Comparison of ENCODE assay signal across 1 cellular context in the genomic region with DNA sequence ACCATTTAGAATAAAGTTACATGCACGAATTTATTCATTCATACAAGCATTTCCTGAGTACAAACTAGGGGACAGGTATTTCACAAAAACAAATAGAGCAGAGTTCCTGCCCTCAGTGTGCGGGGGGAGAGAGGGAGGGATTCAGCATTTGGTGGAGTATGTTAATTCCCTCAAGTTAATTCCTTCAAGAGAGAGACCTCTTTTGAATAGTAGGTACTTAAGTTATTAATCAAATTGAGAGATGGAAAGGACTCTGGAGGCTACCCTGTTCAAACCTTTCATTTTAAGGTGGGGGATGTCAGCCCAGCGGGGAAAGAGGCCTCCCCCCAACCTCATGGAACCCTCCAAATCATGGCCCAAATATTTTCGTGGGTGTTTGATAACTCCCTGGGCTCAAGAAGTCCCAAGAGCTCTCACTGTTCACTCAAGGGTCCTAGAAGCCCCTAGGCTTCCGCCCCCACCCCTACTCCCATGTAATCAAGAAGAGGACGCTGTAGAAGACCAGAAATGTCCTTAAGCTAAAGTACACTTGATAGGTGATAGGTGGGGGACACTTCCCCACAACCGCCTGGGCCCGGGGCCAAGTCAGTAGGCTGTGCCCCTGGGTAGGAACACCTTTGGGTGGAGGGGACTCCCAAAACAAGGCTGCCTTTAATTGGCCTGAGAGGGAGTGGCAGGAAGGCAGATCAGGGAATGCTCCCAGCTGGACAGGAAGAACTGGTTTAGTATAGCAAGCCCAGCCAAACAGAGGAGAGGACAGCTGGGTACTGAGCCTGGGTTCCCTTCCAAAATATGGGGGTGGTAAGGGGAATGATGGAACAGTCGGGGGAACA.
TF ChIP-seq lines count a peak whose summit lies in the region.

No MANE protein-coding gene starts in this region.

TF ChIP-seq in HepG2, 621 proteins besides CTCF, POLR2A, EP300 and RAD21 (continued from another document):
- TF ChIP-seq, protein P1, sequence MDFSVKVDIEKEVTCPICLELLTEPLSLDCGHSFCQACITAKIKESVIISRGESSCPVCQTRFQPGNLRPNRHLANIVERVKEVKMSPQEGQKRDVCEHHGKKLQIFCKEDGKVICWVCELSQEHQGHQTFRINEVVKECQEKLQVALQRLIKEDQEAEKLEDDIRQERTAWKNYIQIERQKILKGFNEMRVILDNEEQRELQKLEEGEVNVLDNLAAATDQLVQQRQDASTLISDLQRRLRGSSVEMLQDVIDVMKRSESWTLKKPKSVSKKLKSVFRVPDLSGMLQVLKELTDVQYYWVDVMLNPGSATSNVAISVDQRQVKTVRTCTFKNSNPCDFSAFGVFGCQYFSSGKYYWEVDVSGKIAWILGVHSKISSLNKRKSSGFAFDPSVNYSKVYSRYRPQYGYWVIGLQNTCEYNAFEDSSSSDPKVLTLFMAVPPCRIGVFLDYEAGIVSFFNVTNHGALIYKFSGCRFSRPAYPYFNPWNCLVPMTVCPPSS (IDR thresholded peaks at IDR 0.05) = no peak
- no peak for TF ChIP-seq ZNF414 (CRISPR knock-in tag; IDR thresholded peaks at IDR 0.05)
- TF ChIP-seq ATAD3A (CRISPR knock-in tag; IDR thresholded peaks at IDR 0.05) = no peak
- TF ChIP-seq ZNF256 (CRISPR knock-in tag; conservative IDR thresholded peaks at IDR 0.05) = no peak
- TF ChIP-seq ZNF816 (CRISPR knock-in tag; IDR thresholded peaks at IDR 0.05; ENCODE audit: borderline replicate concordance) = no peak
- no peak for TF ChIP-seq ZBTB1 (CRISPR knock-in tag; IDR thresholded peaks at IDR 0.05; ENCODE audit: borderline replicate concordance)
- TF ChIP-seq TBX3 (IDR thresholded peaks at IDR 0.05; ENCODE audit: borderline replicate concordance) = no peak
- TF ChIP-seq TCF7 (IDR thresholded peaks at IDR 0.05; ENCODE audit: low read depth) = no peak
- TF ChIP-seq YEATS4 (CRISPR knock-in tag; IDR thresholded peaks at IDR 0.05; ENCODE audit: borderline replicate concordance) = no peak
- no peak for TF ChIP-seq ZNF550 (CRISPR knock-in tag; IDR thresholded peaks at IDR 0.05; ENCODE audit: borderline replicate concordance)
- no peak for TF ChIP-seq ZNF143 (CRISPR knock-in tag; IDR thresholded peaks at IDR 0.05)
- no peak for TF ChIP-seq ZNF543 (CRISPR knock-in tag; IDR thresholded peaks at IDR 0.05)
- TF ChIP-seq, protein P2, sequence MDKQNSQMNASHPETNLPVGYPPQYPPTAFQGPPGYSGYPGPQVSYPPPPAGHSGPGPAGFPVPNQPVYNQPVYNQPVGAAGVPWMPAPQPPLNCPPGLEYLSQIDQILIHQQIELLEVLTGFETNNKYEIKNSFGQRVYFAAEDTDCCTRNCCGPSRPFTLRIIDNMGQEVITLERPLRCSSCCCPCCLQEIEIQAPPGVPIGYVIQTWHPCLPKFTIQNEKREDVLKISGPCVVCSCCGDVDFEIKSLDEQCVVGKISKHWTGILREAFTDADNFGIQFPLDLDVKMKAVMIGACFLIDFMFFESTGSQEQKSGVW (CRISPR knock-in tag; IDR thresholded peaks at IDR 0.05; ENCODE audit: borderline replicate concordance) = no peak
- no peak for TF ChIP-seq GFI1 (CRISPR knock-in tag; IDR thresholded peaks at IDR 0.05; ENCODE audit: borderline replicate concordance)
- TF ChIP-seq AHR (CRISPR knock-in tag; IDR thresholded peaks at IDR 0.05) = no peak
- no peak for TF ChIP-seq RBM39 (IDR thresholded peaks at IDR 0.05; ENCODE audit: low read depth, low read length, poor library complexity, severe bottlenecking)
- TF ChIP-seq, protein P3, sequence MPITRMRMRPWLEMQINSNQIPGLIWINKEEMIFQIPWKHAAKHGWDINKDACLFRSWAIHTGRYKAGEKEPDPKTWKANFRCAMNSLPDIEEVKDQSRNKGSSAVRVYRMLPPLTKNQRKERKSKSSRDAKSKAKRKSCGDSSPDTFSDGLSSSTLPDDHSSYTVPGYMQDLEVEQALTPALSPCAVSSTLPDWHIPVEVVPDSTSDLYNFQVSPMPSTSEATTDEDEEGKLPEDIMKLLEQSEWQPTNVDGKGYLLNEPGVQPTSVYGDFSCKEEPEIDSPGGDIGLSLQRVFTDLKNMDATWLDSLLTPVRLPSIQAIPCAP (CRISPR knock-in tag; IDR thresholded peaks at IDR 0.05; ENCODE audit: low read depth) = no peak
- no peak for TF ChIP-seq ZNF138 (CRISPR knock-in tag; IDR thresholded peaks at IDR 0.05; ENCODE audit: low read depth)
TF ChIP-seq in HepG2: peak in this region for 61.
